In genomic region chr2:218040883-218041282, GRCh38 we compare ENCODE assay signal across 19 cellular contexts. TPM values are rescaled to one million over a fixed set of nuclear protein-coding genes. Genes with fewer than 3 reads are reported as not detected.
DNase-seq lines count a peak whose midpoint lies in the region; ATAC-seq, FAIRE-seq and TF ChIP-seq lines count a peak whose summit lies in the region.
"Had no signal": no experiment of that assay in that cellular context is flagged by ENCODE, and none has a peak within 500 bp of the region (broad histone marks: within the 10 kb centered on the region; RNA-seq: fewer than 3 reads in every experiment).

No MANE protein-coding gene starts in this region.

- POLR2A ChIA-PET in activated CD4-positive, alpha-beta T cell treated with anti-CD3 and anti-CD28 coated beads, Interleukin-2, amount 10 ng/mL, durations not matched to agents 7 days and 5 days (lab: Charles Lee): no interaction called here
- POLR2A ChIA-PET in GM12878 (lab: Charles Lee): interaction anchor here (0.5 kb wide), 1 partner anchor 1705 kb away, joined by 4 read pairs; no protein-coding TSS in a partner anchor
- POLR2A ChIA-PET in WTC11 (lab: Charles Lee): no interaction called here

- H3K27ac Mint-ChIP-seq in activated CD4-positive, alpha-beta T cell treated with anti-CD3 and anti-CD28 coated beads, Interleukin-2, amount 10 ng/mL, durations not matched to agents 7 days and 5 days: peak overlapping the region; percentile 87
- H3K27ac Mint-ChIP-seq in activated naive CD8-positive, alpha-beta T cell treated with anti-CD3 and anti-CD28 coated beads for 36 hours: peak overlapping the region; percentile 73
- no peak overlapping the region for H3K27ac Mint-ChIP-seq in activated naive CD8-positive, alpha-beta T cell treated with anti-CD3 and anti-CD28 coated beads, Interleukin-2, amount 50 U/mL, for 24 hours
- no peak overlapping the region for H3K27ac Mint-ChIP-seq in WTC11
- H3K27ac Mint-ChIP-seq: B cell; CD4-positive, alpha-beta T cell had no signal

- H3K27ac ChIP-seq in MM.1S (ENCODE audit: low read length) (no peak overlapping the region), GM12878 (ENCODE audit: control insufficient read depth, insufficient read depth) (peak overlapping the region; percentile 88), pancreas (no peak overlapping the region)
- H3K27ac ChIP-seq: HL-60 had no signal

- H3K79me2 ChIP-seq in MM.1S (ENCODE audit: low read length) (no peaks in the 10 kb centered on the region), GM12878 (ENCODE audit: control insufficient read depth, insufficient read depth, low read length) (no peaks in the 10 kb centered on the region)

- no peak for ATAC-seq in activated naive CD8-positive, alpha-beta T cell treated with anti-CD3 and anti-CD28 coated beads, Interleukin-2, amount 50 U/mL, for 24 hours
- ATAC-seq in GM12878: no peak
- ATAC-seq in pancreas: no peak
- no peak for ATAC-seq in WTC11

- no peak overlapping the region for H3K9ac ChIP-seq in MM.1S (ENCODE audit: low read length)
- no peak overlapping the region for H3K9ac ChIP-seq in GM12878 (ENCODE audit: control insufficient read depth, insufficient read depth, low read length)

- H3K9me3 ChIP-seq in MM.1S (replicated peaks; ENCODE audit: insufficient read depth, low read length) (no peaks in the 10 kb centered on the region), GM12878 (replicated peaks; ENCODE audit: control insufficient read depth, insufficient read depth, low read length) (peaks cover 19% of the 10 kb centered on the region), pancreas (no peaks in the 10 kb centered on the region)
- H3K9me3 ChIP-seq: HAP-1 had no signal

- CTCF ChIA-PET in activated CD4-positive, alpha-beta T cell treated with anti-CD3 and anti-CD28 coated beads, Interleukin-2, amount 10 ng/mL, durations not matched to agents 7 days and 5 days (lab: Charles Lee): interaction anchor here (0.6 to 1.4 kb wide), 7 partner anchors 17 to 252 kb away, joined by 3 to 4 read pairs (median 3); partner anchors contain the start of gene RUFY4
- CTCF ChIA-PET in GM12878 (lab: Yijun Ruan, JAX): interaction anchor here (0.9 to 1.8 kb wide), 7 partner anchors 8 to 255 kb away, joined by 3 to 6 read pairs (median 4); partner anchors contain the start of gene RUFY4
- CTCF ChIA-PET in WTC11 (lab: Charles Lee): interaction anchor here (1.5 to 1.6 kb wide), 2 partner anchors 28 to 47 kb away, joined by 5 to 6 read pairs; partner anchors contain the start of gene RUFY4

- no peak for TF ChIP-seq CTCF in MM.1S (IDR thresholded peaks at IDR 0.05; ENCODE audit: low read length)
- TF ChIP-seq CTCF in GM12878 (IDR thresholded peaks at IDR 0.05 in 2 of 3, conservative IDR thresholded peaks at IDR 0.05 in 1 of 3; ENCODE audit: control insufficient read depth in 2 of 3, extremely low read depth in 1 of 3, insufficient read depth in 1 of 3, low read depth in 3 of 3, low read length in 3 of 3): no peak
- TF ChIP-seq CTCF in pancreas (IDR thresholded peaks at IDR 0.05): no peak
- no peak for TF ChIP-seq CTCF in WTC11 (IDR thresholded peaks at IDR 0.05)

- H3K4me1 ChIP-seq in MM.1S (ENCODE audit: low read length) (peaks cover 57% of the 10 kb centered on the region), GM12878 (ENCODE audit: control insufficient read depth, insufficient read depth, low read length) (peaks cover 32% of the 10 kb centered on the region), pancreas (no peaks in the 10 kb centered on the region)
- H3K4me1 ChIP-seq: HAP-1 had no signal

- no peak for FAIRE-seq in GM12878 (lab: Jason Lieb, UNC)
- no peak for FAIRE-seq in pancreas (lab: Jason Lieb, UNC)
- FAIRE-seq: H1 had no signal

- H3K4me3 Mint-ChIP-seq in activated CD4-positive, alpha-beta T cell treated with anti-CD3 and anti-CD28 coated beads, Interleukin-2, amount 10 ng/mL, durations not matched to agents 7 days and 5 days: no peak overlapping the region
- no peak overlapping the region for H3K4me3 Mint-ChIP-seq in activated naive CD8-positive, alpha-beta T cell treated with anti-CD3 and anti-CD28 coated beads for 36 hours
- H3K4me3 Mint-ChIP-seq in activated naive CD8-positive, alpha-beta T cell treated with anti-CD3 and anti-CD28 coated beads, Interleukin-2, amount 50 U/mL, for 24 hours: no peak overlapping the region
- H3K4me3 Mint-ChIP-seq in WTC11: no peak overlapping the region
- H3K4me3 Mint-ChIP-seq: B cell; CD4-positive, alpha-beta T cell had no signal

- H3K27me3 Mint-ChIP-seq in activated CD4-positive, alpha-beta T cell treated with anti-CD3 and anti-CD28 coated beads, Interleukin-2, amount 10 ng/mL, durations not matched to agents 7 days and 5 days: peaks cover 6% of the 10 kb centered on the region
- H3K27me3 Mint-ChIP-seq in activated naive CD8-positive, alpha-beta T cell treated with anti-CD3 and anti-CD28 coated beads for 36 hours: peaks cover 17% of the 10 kb centered on the region
- H3K27me3 Mint-ChIP-seq in activated naive CD8-positive, alpha-beta T cell treated with anti-CD3 and anti-CD28 coated beads, Interleukin-2, amount 50 U/mL, for 24 hours: peaks cover 8% of the 10 kb centered on the region
- peaks cover 13% of the 10 kb centered on the region for H3K27me3 Mint-ChIP-seq in WTC11 (ENCODE audit: low read depth)

- peaks cover 32% of the 10 kb centered on the region for H3K9me3 Mint-ChIP-seq in activated CD4-positive, alpha-beta T cell treated with anti-CD3 and anti-CD28 coated beads, Interleukin-2, amount 10 ng/mL, durations not matched to agents 7 days and 5 days
- peaks cover 7% of the 10 kb centered on the region for H3K9me3 Mint-ChIP-seq in activated naive CD8-positive, alpha-beta T cell treated with anti-CD3 and anti-CD28 coated beads for 36 hours
- H3K9me3 Mint-ChIP-seq in activated naive CD8-positive, alpha-beta T cell treated with anti-CD3 and anti-CD28 coated beads, Interleukin-2, amount 50 U/mL, for 24 hours: peaks cover 8% of the 10 kb centered on the region
- H3K9me3 Mint-ChIP-seq in WTC11: peaks cover 8% of the 10 kb centered on the region
- H3K9me3 Mint-ChIP-seq: CD4-positive, alpha-beta T cell had no signal

- H3K36me3 Mint-ChIP-seq in activated CD4-positive, alpha-beta T cell treated with anti-CD3 and anti-CD28 coated beads, Interleukin-2, amount 10 ng/mL, durations not matched to agents 7 days and 5 days (ENCODE audit: low read depth): peaks cover 41% of the 10 kb centered on the region
- peaks cover 8% of the 10 kb centered on the region for H3K36me3 Mint-ChIP-seq in activated naive CD8-positive, alpha-beta T cell treated with anti-CD3 and anti-CD28 coated beads for 36 hours
- no peaks in the 10 kb centered on the region for H3K36me3 Mint-ChIP-seq in activated naive CD8-positive, alpha-beta T cell treated with anti-CD3 and anti-CD28 coated beads, Interleukin-2, amount 50 U/mL, for 24 hours (ENCODE audit: low read depth)
- H3K36me3 Mint-ChIP-seq in WTC11: no peaks in the 10 kb centered on the region

- in situ Hi-C loops in GM12878 (cut with MboI): no loop called here

- no peak overlapping the region for H2AFZ ChIP-seq in MM.1S (ENCODE audit: low read length)
- H2AFZ ChIP-seq in GM12878 (ENCODE audit: control insufficient read depth, low read depth, low read length): no peak overlapping the region

- TSS peak; percentile 99 for BruUV-seq in GM12878 (replicated peaks; lab: Mats Ljungman, UMichigan)

- no peak for TF ChIP-seq EP300 in GM12878 (IDR thresholded peaks at IDR 0.05; ENCODE audit: borderline replicate concordance in 1 of 2, control insufficient read depth in 1 of 2, low read depth in 2 of 2, low read length in 2 of 2)

- WGBS in GM12878 (ENCODE audit: insufficient coverage, insufficient replicate concordance, low lambda C conversion rate, missing lambda C conversion rate): 30% methylated on average over 2 of the region's 2 CpGs
- WGBS in pancreas, 2 donors: 59 to 67% methylated on average over 2 of the region's 2 CpGs

- intact Hi-C loops in GM12878 (cut with micrococcal nuclease; ENCODE audit: unreplicated experiment): no loop called here
- intact Hi-C loops in pancreas (cut with DNase I): no loop called here

- H4K20me1 ChIP-seq in MM.1S (ENCODE audit: insufficient read depth, low read length) (no peaks in the 10 kb centered on the region), GM12878 (ENCODE audit: control insufficient read depth, insufficient read depth) (no peaks in the 10 kb centered on the region)

- no peaks in the 10 kb centered on the region for H3K9me2 ChIP-seq in MM.1S (replicated peaks; ENCODE audit: insufficient read depth, low read length)

- 0 out of 2 replicates have a peak, but pooled peaks have one; percentile 11 for TF ChIP-seq POLR2A in GM12878 (IDR thresholded peaks at IDR 0.05; ENCODE audit: low read depth, low read length)

- DNase-seq in activated CD4-positive, alpha-beta T cell treated with anti-CD3 and anti-CD28 coated beads, Interleukin-2, amount 10 ng/mL, durations not matched to agents 7 days and 5 days: no peak
- DNase-seq in activated CD4-positive, alpha-beta T cell treated with anti-CD3 and anti-CD28 coated beads for 4 hours: no peak
- no peak for DNase-seq in activated naive CD8-positive, alpha-beta T cell treated with anti-CD3 and anti-CD28 coated beads for 36 hours
- no peak for DNase-seq in activated naive CD8-positive, alpha-beta T cell treated with anti-CD3 and anti-CD28 coated beads, Interleukin-2, amount 50 U/mL, for 24 hours
- no peak for DNase-seq in MM.1S
- no peak for DNase-seq in GM12878 (ENCODE audit: low read depth, low spot score)
- DNase-seq in pancreas: no peak
- DNase-seq in WTC11 (ENCODE audit: low spot score): no peak
- DNase-seq: ACHN; C1 segment of cervical spinal cord; Calu3; CD4-positive, alpha-beta T cell; DMS 273 treated with DMSO at 0.1 percent for 48 hours had no signal

- TF ChIP-seq RAD21 in GM12878 (IDR thresholded peaks at IDR 0.05; ENCODE audit: insufficient read depth, low read depth, low read length): no peak

- RAD21 ChIA-PET in GM12878 (lab: Charles Lee; ENCODE audit: unreplicated experiment): interaction anchor here (1.1 kb wide), 1 partner anchor 11 kb away, joined by 3 read pairs; no protein-coding TSS in a partner anchor

- no peaks in the 10 kb centered on the region for H3K27me3 ChIP-seq in MM.1S (replicated peaks; ENCODE audit: insufficient read depth, low read length)
- H3K27me3 ChIP-seq in GM12878 (replicated peaks in 1 of 2; ENCODE audit: control insufficient read depth in 2 of 2, insufficient read depth in 2 of 2, low read length in 1 of 2): no peaks in the 10 kb centered on the region
- no peaks in the 10 kb centered on the region for H3K27me3 ChIP-seq in pancreas

- no peak overlapping the region for H3K4me3 ChIP-seq in MM.1S (ENCODE audit: low read length)
- no peak overlapping the region for H3K4me3 ChIP-seq in GM12878
- H3K4me3 ChIP-seq in pancreas: no peak overlapping the region
- H3K4me3 ChIP-seq: HAP-1 had no signal

- H3F3A ChIP-seq in MM.1S (ENCODE audit: insufficient read depth, low read length): peaks cover 25% of the 10 kb centered on the region

- H3K4me2 ChIP-seq in MM.1S (ENCODE audit: low read depth, low read length): peak overlapping the region; percentile 34
- H3K4me2 ChIP-seq in GM12878 (ENCODE audit: control insufficient read depth, insufficient read depth): no peak overlapping the region

- no peaks in the 10 kb centered on the region for H3K36me3 ChIP-seq in MM.1S (replicated peaks; ENCODE audit: insufficient read depth, low read length)
- H3K36me3 ChIP-seq in GM12878 (ENCODE audit: control insufficient read depth in 2 of 2, insufficient read depth in 2 of 2, low read length in 1 of 2): no peaks in the 10 kb centered on the region
- no peaks in the 10 kb centered on the region for H3K36me3 ChIP-seq in pancreas
- H3K36me3 ChIP-seq: HAP-1 had no signal

- peaks cover 51% of the 10 kb centered on the region for H3K4me1 Mint-ChIP-seq in activated CD4-positive, alpha-beta T cell treated with anti-CD3 and anti-CD28 coated beads, Interleukin-2, amount 10 ng/mL, durations not matched to agents 7 days and 5 days
- H3K4me1 Mint-ChIP-seq in activated naive CD8-positive, alpha-beta T cell treated with anti-CD3 and anti-CD28 coated beads for 36 hours: peaks cover 25% of the 10 kb centered on the region
- peaks cover 12% of the 10 kb centered on the region for H3K4me1 Mint-ChIP-seq in activated naive CD8-positive, alpha-beta T cell treated with anti-CD3 and anti-CD28 coated beads, Interleukin-2, amount 50 U/mL, for 24 hours
- H3K4me1 Mint-ChIP-seq in WTC11: no peaks in the 10 kb centered on the region
- H3K4me1 Mint-ChIP-seq: B cell had no signal

- SMC1A ChIA-PET in GM12878 (lab: Charles Lee; ENCODE audit: uncharacterized antibody, unreplicated experiment): interaction anchor here (0.5 to 2.5 kb wide), 3 partner anchors 11 to 40 kb away, joined by 3 to 11 read pairs (median 4); partner anchors contain the start of gene RUFY4

RNA-seq across cellular contexts. Expression of gene RUFY4, which starts 28.2 kb away (rescaled TPM):
- total RNA-seq in activated CD4-positive, alpha-beta T cell treated with anti-CD3 and anti-CD28 coated beads, Interleukin-2, amount 10 ng/mL, durations not matched to agents 7 days and 5 days: 1 to 10 TPM; 2.1 to 2.7 TPM
- total RNA-seq in activated naive CD8-positive, alpha-beta T cell treated with anti-CD3 and anti-CD28 coated beads for 36 hours: 1 to 10 TPM; 1.6 to 2.0 TPM
- 2.5 and 4.4 TPM in 2 replicates for total RNA-seq in GM12878 (2013; cell fraction: nucleolus; rRNA removed)
- total RNA-seq in GM12878 (2014; rRNA removed) (0.65 and 1.2 TPM in 2 replicates), GM12878 (2014; rRNA removed; fragmentation: Illumina TruSeq; extraction: Trizol) (1.3 and 1.6 TPM in 2 replicates), GM12878 (2021) (1.5 and 2.7 TPM in 2 replicates), pancreas (under 1 TPM in 1 of 6 donors, not detected in 5; 0.31 TPM), WTC11 (2021) (0.31 to 0.64 TPM (median 0.57 TPM) in 3 replicates)
- polyA plus RNA-seq in GM12878 (2011; ENCODE audit: low read depth): 3.5 TPM
- polyA plus RNA-seq in GM12878 (2011; rRNA removed) (0.29 and 0.90 TPM in 2 replicates), GM12878 (2014; fragmentation: Illumina TruSeq; extraction: Trizol) (0.91 and 0.92 TPM in 2 replicates), GM12878 (2014; fragmentation: Nextera tagmentation; extraction: Ambion mirVana) (under 1 TPM; 0.05 to 0.14 TPM), GM12878 (2014; rRNA removed) (1.6 and 2.7 TPM in 2 replicates), GM12878 (2016; fragmentation: Nextera tagmentation; extraction: Ambion mirVana) (under 1 TPM; 0.23 to 0.32 TPM), pancreas (under 1 TPM in 1 of 2 donors, not detected in 1; 0.08 TPM)
- 0.51 and 0.60 TPM in 2 replicates for polyA plus RNA-seq in GM12878 (2011; cell fraction: cytosol; rRNA removed)
- polyA plus RNA-seq in GM12878 (2011; cell fraction: nucleus; rRNA removed): 4.8 and 6.8 TPM in 2 replicates
- polyA plus RNA-seq in GM12878 (2012): 3.5 and 4.3 TPM in 2 replicates
- 0.44 and 2.4 TPM in 2 replicates for polyA minus RNA-seq in GM12878 (2011; rRNA and poly(A)+ RNA removed)
- polyA minus RNA-seq in GM12878 (2011; cell fraction: cytosol; rRNA and poly(A)+ RNA removed): not detected in 2 replicates
- 1.2 and 4.2 TPM in 2 replicates for polyA minus RNA-seq in GM12878 (2011; cell fraction: nucleus; rRNA and poly(A)+ RNA removed)
- total RNA-seq: A172, B cell, Daoy had no signal

RNA-seq across cellular contexts. Expression of gene TNS1, which starts 38.1 kb away (rescaled TPM):
- total RNA-seq in activated CD4-positive, alpha-beta T cell treated with anti-CD3 and anti-CD28 coated beads, Interleukin-2, amount 10 ng/mL, durations not matched to agents 7 days and 5 days: 10 to 100 TPM; 11.0 to 13.5 TPM
- total RNA-seq in activated naive CD8-positive, alpha-beta T cell treated with anti-CD3 and anti-CD28 coated beads for 36 hours: 1 to 10 TPM in 1 of 2 experiments, under 1 TPM in 1; 0.89 to 1.4 TPM
- 11.5 and 12.1 TPM in 2 replicates for total RNA-seq in GM12878 (2013; cell fraction: nucleolus; rRNA removed)
- total RNA-seq in GM12878 (2014; rRNA removed) (not detected in 2 replicates), GM12878 (2014; rRNA removed; fragmentation: Illumina TruSeq; extraction: Trizol) (not detected in 2 replicates), GM12878 (2021) (0.44 and 0.80 TPM in 2 replicates), pancreas (100 to 1,000 TPM in 4 of 6 donors, 10 to 100 TPM in 2; 90.4 to 166 (median 114) TPM), WTC11 (2021) (4.2 to 5.4 TPM (median 4.5 TPM) in 3 replicates)
- 0.21 TPM for polyA plus RNA-seq in GM12878 (2011; ENCODE audit: low read depth)
- polyA plus RNA-seq in GM12878 (2011; rRNA removed) (0.05 and 0.06 TPM in 2 replicates), GM12878 (2014; fragmentation: Illumina TruSeq; extraction: Trizol) (0.06 TPM in 1 of 2 replicates, not detected in the other), GM12878 (2014; fragmentation: Nextera tagmentation; extraction: Ambion mirVana) (not detected), GM12878 (2014; rRNA removed) (not detected in 2 replicates), GM12878 (2016; fragmentation: Nextera tagmentation; extraction: Ambion mirVana) (not detected), pancreas (10 to 100 TPM; 38.5 to 93.7 TPM)
- 0.07 and 0.08 TPM in 2 replicates for polyA plus RNA-seq in GM12878 (2011; cell fraction: cytosol; rRNA removed)
- 0.47 and 0.75 TPM in 2 replicates for polyA plus RNA-seq in GM12878 (2011; cell fraction: nucleus; rRNA removed)
- 0.55 and 0.90 TPM in 2 replicates for polyA plus RNA-seq in GM12878 (2012)
- 0.88 and 1.8 TPM in 2 replicates for polyA minus RNA-seq in GM12878 (2011; rRNA and poly(A)+ RNA removed)
- polyA minus RNA-seq in GM12878 (2011; cell fraction: cytosol; rRNA and poly(A)+ RNA removed): 0.40 and 0.94 TPM in 2 replicates
- 1.1 and 1.4 TPM in 2 replicates for polyA minus RNA-seq in GM12878 (2011; cell fraction: nucleus; rRNA and poly(A)+ RNA removed)

Comparison
In these comparisons a context has a peak if more than half of its experiments do, and no peak if none do; other contexts are left out.
1. H3K27ac Mint-ChIP-seq: peak in activated CD4-positive, alpha-beta T cell treated with anti-CD3 and anti-CD28 coated beads, Interleukin-2, amount 10 ng/mL, durations not matched to agents 7 days and 5 days (single experiment) and activated naive CD8-positive, alpha-beta T cell treated with anti-CD3 and anti-CD28 coated beads for 36 hours (single experiment); none in activated naive CD8-positive, alpha-beta T cell treated with anti-CD3 and anti-CD28 coated beads, Interleukin-2, amount 50 U/mL, for 24 hours (single experiment) and WTC11 (single experiment).
2. RNA of gene TNS1, which starts 38.1 kb away (total RNA-seq): 90.4 to 166 TPM in pancreas; 11.0 to 13.5 TPM in activated CD4-positive, alpha-beta T cell treated with anti-CD3 and anti-CD28 coated beads, Interleukin-2, amount 10 ng/mL, durations not matched to agents 7 days and 5 days, 4.2 to 5.4 TPM in WTC11, 0.89 to 1.4 TPM in activated naive CD8-positive, alpha-beta T cell treated with anti-CD3 and anti-CD28 coated beads for 36 hours and 0.44 to 12.1 TPM in GM12878; every median in the first group is over 4 times any median in the second.